ENCODE assay signal across 8 cellular contexts in genomic region chr9:34380034-34380510, GRCh38. TPM values are rescaled to one million over a fixed set of nuclear protein-coding genes. Genes with fewer than 3 reads are reported as not detected.
A peak's percentile ranks its signal among the peaks of the same experiment; 100 is the strongest.
DNase-seq lines count a peak whose midpoint lies in the region; ATAC-seq and TF ChIP-seq lines count a peak whose summit lies in the region.

No MANE protein-coding gene starts in this region.

- TF ChIP-seq CTCF in epithelial cell of esophagus (IDR thresholded peaks at IDR 0.05; ENCODE audit: insufficient read depth, low read depth, low read length, missing control alignments) (no peak), neural progenitor cell (IDR thresholded peaks at IDR 0.05) (no peak)

- H3K27me3 ChIP-seq in NT2/D1 (ENCODE audit: insufficient read depth, insufficient read length): peaks cover 60% of the 10 kb centered on the region
- peaks cover 99% of the 10 kb centered on the region for H3K27me3 ChIP-seq in neural progenitor cell

- H3K36me3 Mint-ChIP-seq in neural progenitor cell: no peaks in the 10 kb centered on the region

- peaks cover 49% of the 10 kb centered on the region for H3K27me3 Mint-ChIP-seq in neural progenitor cell (ENCODE audit: insufficient read depth, low read depth)

- peaks cover 2% of the 10 kb centered on the region for H3K9me3 Mint-ChIP-seq in neural progenitor cell

- no peak overlapping the region for H3K27ac ChIP-seq in neural progenitor cell

- peak overlapping the region; percentile 86 for H3K4me2 ChIP-seq in neural progenitor cell

- ATAC-seq in HG02759 (IDR thresholded peaks at IDR 0.05; ENCODE audit: unreplicated experiment) (no peak), HG03039 (IDR thresholded peaks at IDR 0.05; ENCODE audit: unreplicated experiment) (no peak)

- peaks cover 4% of the 10 kb centered on the region for H3K4me1 ChIP-seq in NT2/D1 (ENCODE audit: insufficient read depth, insufficient read length)
- H3K4me1 ChIP-seq in neural progenitor cell: peaks cover 7% of the 10 kb centered on the region

- H3K79me2 ChIP-seq in neural progenitor cell (ENCODE audit: low read depth): no peaks in the 10 kb centered on the region

- H4K20me1 ChIP-seq in neural progenitor cell (ENCODE audit: low read depth): peaks cover 12% of the 10 kb centered on the region

- H3K9me3 ChIP-seq in NT2/D1 (ENCODE audit: insufficient read depth, low read length): no peaks in the 10 kb centered on the region
- H3K9me3 ChIP-seq in neural progenitor cell (ENCODE audit: low read depth): no peaks in the 10 kb centered on the region

- H2AFZ ChIP-seq in neural progenitor cell (replicated peaks): peak overlapping the region; percentile 80

- peak overlapping the region; percentile 69 for H3K9ac ChIP-seq in NT2/D1 (ENCODE audit: insufficient read length, low read depth)
- no peak overlapping the region for H3K9ac ChIP-seq in neural progenitor cell

- H3K27ac Mint-ChIP-seq in neural progenitor cell: no peak overlapping the region

- DNase-seq in COLO668 (lab: John Stamatoyannopoulos, UW; ENCODE audit: unreplicated experiment): peak; percentile 38
- DNase-seq in NT2/D1 (ENCODE audit: low read depth, low spot score): no peak
- no peak for DNase-seq in epithelial cell of esophagus (ENCODE audit: low read depth)
- peak; percentile 56 for DNase-seq in neural progenitor cell (ENCODE audit: low spot score)
- DNase-seq in RPMI8226: no peak
- DNase-seq in NCI-H226: no peak

- peak overlapping the region; percentile 86 for H3K4me3 Mint-ChIP-seq in neural progenitor cell

- no peaks in the 10 kb centered on the region for H3K36me3 ChIP-seq in NT2/D1 (ENCODE audit: insufficient read depth, insufficient read length, low read length)
- H3K36me3 ChIP-seq in neural progenitor cell: no peaks in the 10 kb centered on the region

- H3F3A ChIP-seq in neural progenitor cell (ENCODE audit: low read depth): peaks cover 13% of the 10 kb centered on the region

- H3K4me3 ChIP-seq in NT2/D1 (ENCODE audit: insufficient read length, low read depth): peak overlapping the region; percentile 56
- H3K4me3 ChIP-seq in epithelial cell of esophagus (ENCODE audit: low read length): peak overlapping the region; percentile 43
- peak overlapping the region; percentile 52 for H3K4me3 ChIP-seq in neural progenitor cell

- H3K4me1 Mint-ChIP-seq in neural progenitor cell: peaks cover 36% of the 10 kb centered on the region

RNA-seq across cellular contexts. Expression of gene MYORG, which starts 3.4 kb away (rescaled TPM):
- total RNA-seq in neural progenitor cell (ENCODE audit: low replicate concordance): 0.03 and 0.04 TPM in 2 replicates

RNA-seq across cellular contexts. Expression of gene NUDT2, which starts 50.7 kb away (rescaled TPM):
- 23.4 and 33.1 TPM in 2 replicates for total RNA-seq in neural progenitor cell (ENCODE audit: low replicate concordance)

RNA-seq across cellular contexts. Expression of gene KIF24, which starts 51.0 kb away (rescaled TPM):
- 9.4 and 10.7 TPM in 2 replicates for total RNA-seq in neural progenitor cell (ENCODE audit: low replicate concordance)

Comparison
In these comparisons a context has a peak if more than half of its experiments do, and no peak if none do; other contexts are left out.
1. DNase-seq: peak in COLO668 (single experiment) and neural progenitor cell (single experiment); none in NT2/D1 (single experiment), epithelial cell of esophagus (single experiment), RPMI8226 (single experiment) and NCI-H226 (single experiment).
2. Peak in every context shown above with its lines, with median percentiles within 50 percentile points of each other: H3K4me3 ChIP-seq.